19 cellular contexts compared by ENCODE assay signal in genomic region chr1:237033061-237033460, GRCh38. TPM values are rescaled to one million over a fixed set of nuclear protein-coding genes. Genes with fewer than 3 reads are reported as not detected.
DNase-seq lines count a peak whose midpoint lies in the region; ATAC-seq and TF ChIP-seq lines count a peak whose summit lies in the region.
"Had no signal": no experiment of that assay in that cellular context is flagged by ENCODE, and none has a peak within 500 bp of the region (broad histone marks: within the 10 kb centered on the region; RNA-seq: fewer than 3 reads in every experiment).

No MANE protein-coding gene starts in this region.

- no peak overlapping the region for H3K4me2 ChIP-seq in mesendoderm (ENCODE audit: low read length)

- H3K79me2 ChIP-seq in mesendoderm (ENCODE audit: control insufficient read depth, insufficient read depth, low read length), result no peaks in the 10 kb centered on the region

- no peak overlapping the region for H3K9ac ChIP-seq in mesendoderm (ENCODE audit: low read length)

- DNase-seq in left ventricle myocardium inferior, result no peak
- no peak for DNase-seq in Right ventricle myocardium inferior (ENCODE audit: missing footprints)
- DNase-seq in coronary artery (ENCODE audit: low spot score), result no peak
- DNase-seq in mesendoderm, result no peak
- no peak for DNase-seq in aorta
- no peak for DNase-seq in islet precursor cell
- no peak for DNase-seq in cortex of kidney (lab: John Stamatoyannopoulos, UW)
- DNase-seq: ACHN; C1 segment of cervical spinal cord; Calu3; CD4-positive, alpha-beta T cell; DMS 273 treated with DMSO at 0.1 percent for 48 hours had no signal

- no peaks in the 10 kb centered on the region for H3K9me3 ChIP-seq in left ventricle myocardium inferior (replicated peaks)
- H3K9me3 ChIP-seq in aorta (ENCODE audit: control insufficient read depth, low read length), result no peaks in the 10 kb centered on the region

- no peak overlapping the region for H4K8ac ChIP-seq in mesendoderm (ENCODE audit: low read depth, low read length)

- no peak overlapping the region for H3K18ac ChIP-seq in mesendoderm (ENCODE audit: low read length)

- no peaks in the 10 kb centered on the region for H3K79me1 ChIP-seq in mesendoderm (ENCODE audit: low read length)

- H2AK5ac ChIP-seq in mesendoderm (ENCODE audit: low read length), result peak overlapping the region; percentile 19

- H3K4me1 ChIP-seq in left ventricle myocardium inferior (peaks cover 57% of the 10 kb centered on the region), mesendoderm (ENCODE audit: control insufficient read depth, low read depth, low read length) (peaks cover 10% of the 10 kb centered on the region), aorta (ENCODE audit: control insufficient read depth in 1 of 2, insufficient read depth in 2 of 2, low read length in 2 of 2) (peaks cover 0 to 3% of the 10 kb centered on the region in 2 donors)

- H3K27ac ChIP-seq in left ventricle myocardium inferior (replicated peaks), result peak overlapping the region; percentile 90
- H3K27ac ChIP-seq in coronary artery, result peak overlapping the region; percentile 16 to 86
- no peak overlapping the region for H3K27ac ChIP-seq in mesendoderm (ENCODE audit: low read depth, low read length)
- H3K27ac ChIP-seq in aorta (ENCODE audit: low read depth in 1 of 2, low read length in 2 of 2), result peak overlapping the region; percentile 49

- intact Hi-C loops in left ventricle myocardium inferior (cut with micrococcal nuclease) (no loop called here), Right ventricle myocardium inferior (cut with DNase I) (no loop called here), aorta (cut with DNase I) (no loop called here)

- TF ChIP-seq CTCF in left ventricle myocardium inferior (IDR thresholded peaks at IDR 0.05; ENCODE audit: borderline replicate concordance) (no peak), coronary artery (IDR thresholded peaks at IDR 0.05) (no peak)

- H4K5ac ChIP-seq in mesendoderm (ENCODE audit: low read length), result no peak overlapping the region

- no peak overlapping the region for H2BK15ac ChIP-seq in mesendoderm (replicated peaks; ENCODE audit: low read depth)

- WGBS in mesendoderm (ENCODE audit: extremely low coverage, insufficient coverage, low lambda C conversion rate), result no CpG with 5 or more reads among the region's 4 CpGs
- WGBS in aorta, 2 donors, result 95 to 96% methylated on average over 4 of the region's 4 CpGs

- no peak overlapping the region for H2BK120ac ChIP-seq in mesendoderm (ENCODE audit: low read depth, low read length)

- H3K4me3 ChIP-seq in left ventricle myocardium inferior (no peak overlapping the region), coronary artery (no peak overlapping the region), mesendoderm (ENCODE audit: low read length) (no peak overlapping the region), aorta (ENCODE audit: low read length in 2 of 2) (no peak overlapping the region)
- H3K4me3 ChIP-seq: GM12878 had no signal

- ATAC-seq in Right ventricle myocardium inferior (no peak), aorta (ENCODE audit: low FRiP score) (no peak), GM18870 (IDR thresholded peaks at IDR 0.05; ENCODE audit: unreplicated experiment) (no peak)
- ATAC-seq: GM12878, HCT116 had no signal

- peak overlapping the region; percentile 10 for H3K4ac ChIP-seq in mesendoderm (ENCODE audit: low read depth, low read length)

- no peak overlapping the region for H2BK5ac ChIP-seq in mesendoderm (ENCODE audit: low read length)

- no peaks in the 10 kb centered on the region for H3K27me3 ChIP-seq in left ventricle myocardium inferior (ENCODE audit: low read depth)
- H3K27me3 ChIP-seq in mesendoderm (ENCODE audit: insufficient read depth, low read length, poor library complexity), result no peaks in the 10 kb centered on the region
- H3K27me3 ChIP-seq in aorta (ENCODE audit: control insufficient read depth in 1 of 2, insufficient read depth in 2 of 2, low read length in 1 of 2), result no peaks in the 10 kb centered on the region

- H3K36me3 ChIP-seq in left ventricle myocardium inferior (no peaks in the 10 kb centered on the region), mesendoderm (ENCODE audit: control insufficient read depth, insufficient read depth, low read length) (no peaks in the 10 kb centered on the region), aorta (ENCODE audit: control insufficient read depth in 1 of 2, insufficient read depth in 2 of 2, low read length in 1 of 2) (no peaks in the 10 kb centered on the region)

- no peak overlapping the region for H3K56ac ChIP-seq in mesendoderm (ENCODE audit: low read length)

- no peak overlapping the region for H3K23ac ChIP-seq in mesendoderm (ENCODE audit: low read length)

RNA-seq across cellular contexts. Expression of gene RYR2, which starts 8.9 kb away (rescaled TPM):
- total RNA-seq in left ventricle myocardium inferior, result 783 TPM
- total RNA-seq in Right ventricle myocardium inferior, result 694 TPM
- 5.0 TPM for polyA plus RNA-seq in mesendoderm (2013, experiment 1 of 2)
- 4.5 TPM for polyA plus RNA-seq in mesendoderm (2013, experiment 2 of 2)
- total RNA-seq in aorta, result 100 to 1,000 TPM in 1 of 2 donors, 10 to 100 TPM in 1; 31.3 to 128 TPM
- 1 to 10 TPM; 2.6 to 4.0 TPM for polyA plus RNA-seq in aorta
- total RNA-seq: CD4-positive, alpha-beta T cell; GM12878; HT-29 had no signal
- polyA plus RNA-seq: IgD-negative memory B cell had no signal

RNA-seq across cellular contexts. Expression of gene MT1HL1, which starts 28.8 kb away (rescaled TPM):
- total RNA-seq in left ventricle myocardium inferior (not detected), Right ventricle myocardium inferior (not detected), aorta (not detected)
- not detected for polyA plus RNA-seq in mesendoderm (2013, experiment 1 of 2)
- polyA plus RNA-seq in mesendoderm (2013, experiment 2 of 2), result not detected
- polyA plus RNA-seq in aorta, result not detected
- total RNA-seq: A172; Calu3; CD4-positive, alpha-beta T cell; Daoy; GM12878; HT-29 had no signal
- polyA plus RNA-seq: GM12878, IgD-negative memory B cell had no signal
